In genomic region chr5:137497396-137498290, GRCh38 we compare ENCODE assay signal across 1 cellular context.
TF ChIP-seq lines count a peak whose summit lies in the region.

No MANE protein-coding gene starts in this region.

TF ChIP-seq in WTC11, 78 proteins besides CTCF, POLR2A, EP300 and RAD21 (continued from another document):
- no peak for TF ChIP-seq E2F5 (CRISPR knock-in tag; IDR thresholded peaks at IDR 0.05)
- no peak for TF ChIP-seq IRF1 (CRISPR knock-in tag; IDR thresholded peaks at IDR 0.05)
